ENCODE assay signal across 1 cellular context in the genomic region with DNA sequence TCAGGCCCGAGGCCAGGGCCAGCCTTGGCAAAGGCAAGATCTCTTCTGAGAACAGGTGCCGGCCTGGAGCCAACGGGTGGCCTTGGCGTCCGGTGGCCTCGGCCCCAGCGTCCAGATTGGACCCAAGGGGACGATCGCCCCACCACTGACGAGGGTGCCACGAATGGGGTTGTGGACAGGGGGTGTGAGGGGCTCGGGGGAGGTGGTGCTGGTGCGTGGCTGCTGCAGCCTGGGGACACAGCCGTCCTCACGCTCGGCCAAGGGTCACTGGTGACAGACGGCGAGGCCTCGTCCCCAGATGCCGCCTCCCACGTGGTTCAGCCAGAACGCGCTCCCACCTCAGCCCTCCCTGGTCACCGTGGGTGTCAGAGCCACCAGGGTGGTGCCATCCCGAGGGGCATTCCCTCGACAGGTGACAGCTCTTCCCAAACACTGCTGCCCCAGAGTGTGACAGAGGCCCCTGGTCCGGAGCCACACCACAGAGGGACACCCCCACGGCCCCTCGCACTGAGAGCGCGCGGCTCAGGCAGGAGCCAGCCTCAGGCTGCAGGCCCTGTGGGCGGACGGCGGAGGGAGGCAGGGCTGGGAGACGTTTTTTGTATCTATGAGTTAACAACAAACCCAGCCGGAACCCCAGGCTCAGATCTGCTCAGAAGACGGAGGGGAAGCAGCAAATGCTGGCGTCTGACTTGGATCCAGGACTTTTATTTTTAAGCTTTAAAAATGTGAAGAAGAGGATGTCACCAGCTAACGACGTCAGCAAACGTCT.
TF ChIP-seq lines count a peak whose summit lies in the region.

No MANE protein-coding gene starts in this region.

TF ChIP-seq in HepG2, 621 proteins besides CTCF, POLR2A, EP300 and RAD21:
- TF ChIP-seq, protein P1, sequence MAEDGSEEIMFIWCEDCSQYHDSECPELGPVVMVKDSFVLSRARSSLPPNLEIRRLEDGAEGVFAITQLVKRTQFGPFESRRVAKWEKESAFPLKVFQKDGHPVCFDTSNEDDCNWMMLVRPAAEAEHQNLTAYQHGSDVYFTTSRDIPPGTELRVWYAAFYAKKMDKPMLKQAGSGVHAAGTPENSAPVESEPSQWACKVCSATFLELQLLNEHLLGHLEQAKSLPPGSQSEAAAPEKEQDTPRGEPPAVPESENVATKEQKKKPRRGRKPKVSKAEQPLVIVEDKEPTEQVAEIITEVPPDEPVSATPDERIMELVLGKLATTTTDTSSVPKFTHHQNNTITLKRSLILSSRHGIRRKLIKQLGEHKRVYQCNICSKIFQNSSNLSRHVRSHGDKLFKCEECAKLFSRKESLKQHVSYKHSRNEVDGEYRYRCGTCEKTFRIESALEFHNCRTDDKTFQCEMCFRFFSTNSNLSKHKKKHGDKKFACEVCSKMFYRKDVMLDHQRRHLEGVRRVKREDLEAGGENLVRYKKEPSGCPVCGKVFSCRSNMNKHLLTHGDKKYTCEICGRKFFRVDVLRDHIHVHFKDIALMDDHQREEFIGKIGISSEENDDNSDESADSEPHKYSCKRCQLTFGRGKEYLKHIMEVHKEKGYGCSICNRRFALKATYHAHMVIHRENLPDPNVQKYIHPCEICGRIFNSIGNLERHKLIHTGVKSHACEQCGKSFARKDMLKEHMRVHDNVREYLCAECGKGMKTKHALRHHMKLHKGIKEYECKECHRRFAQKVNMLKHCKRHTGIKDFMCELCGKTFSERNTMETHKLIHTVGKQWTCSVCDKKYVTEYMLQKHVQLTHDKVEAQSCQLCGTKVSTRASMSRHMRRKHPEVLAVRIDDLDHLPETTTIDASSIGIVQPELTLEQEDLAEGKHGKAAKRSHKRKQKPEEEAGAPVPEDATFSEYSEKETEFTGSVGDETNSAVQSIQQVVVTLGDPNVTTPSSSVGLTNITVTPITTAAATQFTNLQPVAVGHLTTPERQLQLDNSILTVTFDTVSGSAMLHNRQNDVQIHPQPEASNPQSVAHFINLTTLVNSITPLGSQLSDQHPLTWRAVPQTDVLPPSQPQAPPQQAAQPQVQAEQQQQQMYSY (CRISPR knock-in tag; IDR thresholded peaks at IDR 0.05) = no peak
- TF ChIP-seq CREB1 (IDR thresholded peaks at IDR 0.05) = no peak
- TF ChIP-seq CREB1 (CRISPR knock-in tag; IDR thresholded peaks at IDR 0.05) = no peak
- TF ChIP-seq, protein P2, sequence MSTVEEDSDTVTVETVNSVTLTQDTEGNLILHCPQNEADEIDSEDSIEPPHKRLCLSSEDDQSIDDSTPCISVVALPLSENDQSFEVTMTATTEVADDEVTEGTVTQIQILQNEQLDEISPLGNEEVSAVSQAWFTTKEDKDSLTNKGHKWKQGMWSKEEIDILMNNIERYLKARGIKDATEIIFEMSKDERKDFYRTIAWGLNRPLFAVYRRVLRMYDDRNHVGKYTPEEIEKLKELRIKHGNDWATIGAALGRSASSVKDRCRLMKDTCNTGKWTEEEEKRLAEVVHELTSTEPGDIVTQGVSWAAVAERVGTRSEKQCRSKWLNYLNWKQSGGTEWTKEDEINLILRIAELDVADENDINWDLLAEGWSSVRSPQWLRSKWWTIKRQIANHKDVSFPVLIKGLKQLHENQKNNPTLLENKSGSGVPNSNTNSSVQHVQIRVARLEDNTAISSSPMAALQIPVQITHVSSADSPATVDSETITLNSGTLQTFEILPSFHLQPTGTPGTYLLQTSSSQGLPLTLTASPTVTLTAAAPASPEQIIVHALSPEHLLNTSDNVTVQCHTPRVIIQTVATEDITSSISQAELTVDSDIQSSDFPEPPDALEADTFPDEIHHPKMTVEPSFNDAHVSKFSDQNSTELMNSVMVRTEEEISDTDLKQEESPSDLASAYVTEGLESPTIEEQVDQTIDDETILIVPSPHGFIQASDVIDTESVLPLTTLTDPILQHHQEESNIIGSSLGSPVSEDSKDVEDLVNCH (CRISPR knock-in tag; IDR thresholded peaks at IDR 0.05) = no peak
- no peak for TF ChIP-seq BRD4 (CRISPR knock-in tag; IDR thresholded peaks at IDR 0.05)
- TF ChIP-seq, protein P3, sequence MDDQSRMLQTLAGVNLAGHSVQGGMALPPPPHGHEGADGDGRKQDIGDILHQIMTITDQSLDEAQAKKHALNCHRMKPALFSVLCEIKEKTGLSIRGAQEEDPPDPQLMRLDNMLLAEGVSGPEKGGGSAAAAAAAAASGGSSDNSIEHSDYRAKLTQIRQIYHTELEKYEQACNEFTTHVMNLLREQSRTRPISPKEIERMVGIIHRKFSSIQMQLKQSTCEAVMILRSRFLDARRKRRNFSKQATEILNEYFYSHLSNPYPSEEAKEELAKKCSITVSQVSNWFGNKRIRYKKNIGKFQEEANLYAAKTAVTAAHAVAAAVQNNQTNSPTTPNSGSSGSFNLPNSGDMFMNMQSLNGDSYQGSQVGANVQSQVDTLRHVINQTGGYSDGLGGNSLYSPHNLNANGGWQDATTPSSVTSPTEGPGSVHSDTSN (CRISPR knock-in tag; IDR thresholded peaks at IDR 0.05; ENCODE audit: borderline replicate concordance) = no peak
- no peak for TF ChIP-seq ZNF30 (CRISPR knock-in tag; IDR thresholded peaks at IDR 0.05)
- TF ChIP-seq MEIS2 (CRISPR knock-in tag; IDR thresholded peaks at IDR 0.05) = no peak
- no peak for TF ChIP-seq BRCA1 (CRISPR knock-in tag; IDR thresholded peaks at IDR 0.05)
- no peak for TF ChIP-seq EHMT2 (IDR thresholded peaks at IDR 0.05; ENCODE audit: borderline replicate concordance, low read depth, low read length)
- TF ChIP-seq IKZF1 (IDR thresholded peaks at IDR 0.05) = no peak
- TF ChIP-seq CREM (IDR thresholded peaks at IDR 0.05) = no peak
- no peak for TF ChIP-seq CREM (CRISPR knock-in tag; IDR thresholded peaks at IDR 0.05)
- TF ChIP-seq SOX5 (CRISPR knock-in tag; IDR thresholded peaks at IDR 0.05; ENCODE audit: borderline replicate concordance) = no peak
